8 cellular contexts compared by ENCODE assay signal in the genomic region with DNA sequence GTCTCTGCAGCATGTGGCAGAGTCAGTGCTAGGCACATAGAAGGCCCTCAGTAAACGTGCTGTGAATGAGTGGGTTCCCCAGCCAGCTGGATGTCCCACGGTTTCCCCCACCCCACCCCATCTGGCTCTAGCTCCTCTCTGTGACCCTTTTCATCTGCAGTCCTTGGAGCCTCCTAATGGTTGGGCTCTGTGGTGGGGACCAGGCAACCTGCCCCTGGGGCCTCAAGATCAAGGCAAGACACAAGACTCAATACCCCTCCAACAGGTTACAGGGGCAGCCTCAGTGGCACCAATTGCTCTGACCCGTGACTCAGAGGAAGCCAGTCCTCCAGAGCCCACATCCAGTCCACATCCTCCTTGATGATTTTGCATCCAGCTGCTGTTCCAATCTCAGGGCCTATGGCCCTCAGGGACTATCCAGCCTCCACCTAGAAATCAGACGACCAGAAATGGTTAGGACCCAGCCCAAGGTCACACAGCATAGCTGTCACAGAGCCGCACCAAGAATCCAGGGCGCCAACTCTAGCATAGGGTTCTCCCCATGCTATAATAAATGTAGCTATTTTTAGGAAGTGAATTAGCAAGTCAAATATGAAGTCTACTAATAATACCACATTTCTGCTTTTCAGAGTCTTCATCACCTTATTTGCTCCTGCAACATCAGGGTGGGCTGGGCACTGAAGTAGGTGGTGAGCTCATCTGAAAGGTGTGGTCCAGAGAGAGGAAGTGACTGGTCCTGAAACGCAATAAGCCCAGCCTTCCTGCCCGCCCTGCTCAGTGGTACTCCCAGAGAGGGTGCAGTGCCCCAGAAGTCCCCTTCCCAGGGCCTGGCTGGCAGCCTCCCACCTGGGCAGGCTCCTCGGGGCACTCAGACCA. TPM values are rescaled to one million over a fixed set of nuclear protein-coding genes. Genes with fewer than 3 reads are reported as not detected.
A peak's percentile ranks its signal among the peaks of the same experiment; 100 is the strongest.
DNase-seq lines count a peak whose midpoint lies in the region; ATAC-seq and TF ChIP-seq lines count a peak whose summit lies in the region.

No MANE protein-coding gene starts in this region.

- DNase-seq in Calu3 (peak; percentile 84), fibroblast of mammary gland (ENCODE audit: low read depth) (peak; percentile 55), D341Med (ENCODE audit: low spot score) (no peak), SJCRH30 (no peak)
- DNase-seq in T-helper 2 cell treated with Interferon-gamma antibody and Interleukin-4, amounts not matched to agents 5 μg/mL and 100 μg/mL, for 36 hours (ENCODE audit: low spot score), result no peak
- DNase-seq in stimulated activated naive CD8-positive, alpha-beta T cell treated with anti-CD3 and anti-CD28 coated beads, Interleukin-15, amount 100 ng/mL, for 72 hours, result peak; percentile 57 to 80

- no peaks in the 10 kb centered on the region for H3K36me3 ChIP-seq in SJCRH30

- H3K27ac Mint-ChIP-seq in Calu3 (ENCODE audit: unreplicated experiment), result peak overlapping the region; percentile 90
- peak overlapping the region; percentile 88 for H3K27ac Mint-ChIP-seq in T-helper 2 cell treated with Interferon-gamma antibody and Interleukin-4, amounts not matched to agents 5 μg/mL and 100 μg/mL, for 36 hours
- peak overlapping the region; percentile 93 to 97 for H3K27ac Mint-ChIP-seq in stimulated activated naive CD8-positive, alpha-beta T cell treated with anti-CD3 and anti-CD28 coated beads, Interleukin-15, amount 100 ng/mL, for 72 hours

- H3K4me3 Mint-ChIP-seq in Calu3 (ENCODE audit: low read depth, unreplicated experiment), result peak overlapping the region; percentile 32
- peak overlapping the region; percentile 47 for H3K4me3 Mint-ChIP-seq in T-helper 2 cell treated with Interferon-gamma antibody and Interleukin-4, amounts not matched to agents 5 μg/mL and 100 μg/mL, for 36 hours
- H3K4me3 Mint-ChIP-seq in stimulated activated naive CD8-positive, alpha-beta T cell treated with anti-CD3 and anti-CD28 coated beads, Interleukin-15, amount 100 ng/mL, for 72 hours, result peak overlapping the region; percentile 43 to 69

- TSS peak; percentile 74 for BruUV-seq in Calu3 (replicated peaks; lab: Mats Ljungman, UMichigan)

- CTCF ChIA-PET in Calu3 (lab: Charles Lee), result interaction anchor here (0.7 to 2.6 kb wide), 17 partner anchors 9 to 1067 kb away, joined by 3 to 25 read pairs (median 4); no protein-coding TSS in a partner anchor

- H3K27me3 ChIP-seq in SJCRH30, result 0 out of 2 replicates have a peak, but pooled peaks cover 2% of the 10 kb centered on the region

- H3K36me3 Mint-ChIP-seq in Calu3 (ENCODE audit: insufficient read depth, unreplicated experiment), result peaks cover 25% of the 10 kb centered on the region
- H3K36me3 Mint-ChIP-seq in T-helper 2 cell treated with Interferon-gamma antibody and Interleukin-4, amounts not matched to agents 5 μg/mL and 100 μg/mL, for 36 hours (ENCODE audit: low read depth), result no peaks in the 10 kb centered on the region

- peaks cover 43% of the 10 kb centered on the region for H3K4me1 ChIP-seq in SJCRH30

- H3K9me3 Mint-ChIP-seq in Calu3 (ENCODE audit: low read depth, unreplicated experiment), result no peaks in the 10 kb centered on the region
- H3K9me3 Mint-ChIP-seq in T-helper 2 cell treated with Interferon-gamma antibody and Interleukin-4, amounts not matched to agents 5 μg/mL and 100 μg/mL, for 36 hours, result no peaks in the 10 kb centered on the region
- no peaks in the 10 kb centered on the region for H3K9me3 Mint-ChIP-seq in stimulated activated naive CD8-positive, alpha-beta T cell treated with anti-CD3 and anti-CD28 coated beads, Interleukin-15, amount 100 ng/mL, for 72 hours

- intact Hi-C loops in Calu3 (cut with micrococcal nuclease; ENCODE audit: unreplicated experiment), result no loop called here

- no peak for TF ChIP-seq CTCF in Calu3 (IDR thresholded peaks at IDR 0.05; ENCODE audit: unreplicated experiment)
- TF ChIP-seq CTCF in fibroblast of mammary gland (conservative IDR thresholded peaks at IDR 0.05; ENCODE audit: control insufficient read depth, insufficient read depth, low read depth, low read length), result no peak

- no peaks in the 10 kb centered on the region for H3K27me3 Mint-ChIP-seq in Calu3 (ENCODE audit: unreplicated experiment)
- H3K27me3 Mint-ChIP-seq in T-helper 2 cell treated with Interferon-gamma antibody and Interleukin-4, amounts not matched to agents 5 μg/mL and 100 μg/mL, for 36 hours (ENCODE audit: low read depth), result no peaks in the 10 kb centered on the region
- no peaks in the 10 kb centered on the region for H3K27me3 Mint-ChIP-seq in stimulated activated naive CD8-positive, alpha-beta T cell treated with anti-CD3 and anti-CD28 coated beads, Interleukin-15, amount 100 ng/mL, for 72 hours

- peaks cover 87% of the 10 kb centered on the region for H3K4me1 Mint-ChIP-seq in Calu3 (ENCODE audit: low read depth, unreplicated experiment)
- peaks cover 41% of the 10 kb centered on the region for H3K4me1 Mint-ChIP-seq in T-helper 2 cell treated with Interferon-gamma antibody and Interleukin-4, amounts not matched to agents 5 μg/mL and 100 μg/mL, for 36 hours (ENCODE audit: low read depth)
- H3K4me1 Mint-ChIP-seq in stimulated activated naive CD8-positive, alpha-beta T cell treated with anti-CD3 and anti-CD28 coated beads, Interleukin-15, amount 100 ng/mL, for 72 hours, result peaks cover 91% of the 10 kb centered on the region

- H3K27ac ChIP-seq in SJCRH30, result no peak overlapping the region

- H3K9me3 ChIP-seq in SJCRH30 (replicated peaks), result no peaks in the 10 kb centered on the region

- peak; percentile 52 for ATAC-seq in GM19328 (IDR thresholded peaks at IDR 0.05; ENCODE audit: unreplicated experiment)
- peak; percentile 63 for ATAC-seq in HG03175 (IDR thresholded peaks at IDR 0.05; ENCODE audit: unreplicated experiment)
- ATAC-seq in stimulated activated naive CD8-positive, alpha-beta T cell treated with anti-CD3 and anti-CD28 coated beads, Interleukin-15, amount 100 ng/mL, for 72 hours, result peak; percentile 81

- H3K4me3 ChIP-seq in fibroblast of mammary gland (ENCODE audit: control insufficient read depth, low read depth, low read length) (no peak overlapping the region), SJCRH30 (no peak overlapping the region)

RNA-seq across cellular contexts. Expression of gene CYP11A1, which starts 17.4 kb away (rescaled TPM):
- not detected in 2 replicates for total RNA-seq in Calu3 (2022)
- not detected in 2 replicates for total RNA-seq in SJCRH30 (2014; rRNA removed; shearing (Covaris generic))

RNA-seq across cellular contexts. Expression of gene SEMA7A, which starts 49.0 kb away (rescaled TPM):
- 67.6 and 74.8 TPM in 2 replicates for total RNA-seq in Calu3 (2022)
- 2.6 and 2.8 TPM in 2 replicates for total RNA-seq in SJCRH30 (2014; rRNA removed; shearing (Covaris generic))

Comparison
In these comparisons a context has a peak if more than half of its experiments do, and no peak if none do; other contexts are left out.
1. DNase-seq: peak in Calu3 (single experiment), fibroblast of mammary gland (single experiment) and stimulated activated naive CD8-positive, alpha-beta T cell treated with anti-CD3 and anti-CD28 coated beads, Interleukin-15, amount 100 ng/mL, for 72 hours (2 of 2); none in T-helper 2 cell treated with Interferon-gamma antibody and Interleukin-4, amounts not matched to agents 5 μg/mL and 100 μg/mL, for 36 hours (single experiment), D341Med (single experiment) and SJCRH30 (0 of 2).
2. RNA of gene SEMA7A, which starts 49.0 kb away (total RNA-seq): 67.6 to 74.8 TPM in Calu3; 2.6 to 2.8 TPM in SJCRH30; every median in the first group is over 10 times any median in the second.
3. Peak in every context shown above with its lines, with median percentiles within 50 percentile points of each other: H3K27ac Mint-ChIP-seq, H3K4me3 Mint-ChIP-seq and ATAC-seq.